14 cellular contexts compared by ENCODE assay signal in the genomic region with DNA sequence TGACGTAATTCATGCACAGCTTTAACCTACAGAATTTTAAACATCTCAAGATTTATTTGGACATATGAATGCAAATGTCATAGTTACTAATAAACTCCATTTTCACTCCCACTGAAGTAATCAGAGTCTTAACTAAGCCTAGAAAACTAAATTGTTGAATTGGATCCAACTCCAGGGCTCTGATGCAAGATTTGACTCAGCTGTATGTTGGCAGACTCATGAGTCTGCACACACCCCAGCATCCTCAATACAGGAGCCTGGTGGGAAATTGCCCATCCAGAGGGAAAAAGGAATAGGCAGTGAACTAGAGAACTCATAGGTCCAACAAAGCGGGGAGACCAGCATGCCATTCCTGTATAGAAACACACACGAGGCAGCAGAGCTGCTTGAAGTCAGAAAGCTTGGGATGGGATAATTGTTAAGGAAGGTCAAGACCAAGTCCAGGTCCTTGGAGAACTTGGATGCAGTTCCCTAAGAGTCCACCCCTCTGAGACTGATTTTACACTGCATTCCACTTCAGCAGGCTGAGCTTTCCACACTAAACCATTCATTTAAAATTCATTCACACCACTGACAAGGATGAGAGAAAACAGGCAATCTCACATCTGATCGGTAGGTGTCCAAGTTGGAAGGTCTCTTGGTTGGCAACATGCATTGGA. TPM values are rescaled to one million over a fixed set of nuclear protein-coding genes. Genes with fewer than 3 reads are reported as not detected.
DNase-seq lines count a peak whose midpoint lies in the region; ATAC-seq, FAIRE-seq and TF ChIP-seq lines count a peak whose summit lies in the region.
"Had no signal": no experiment of that assay in that cellular context is flagged by ENCODE, and none has a peak within 500 bp of the region (broad histone marks: within the 10 kb centered on the region; RNA-seq: fewer than 3 reads in every experiment).

No MANE protein-coding gene starts in this region.

- no peak for FAIRE-seq in RCC 7860 (lab: Jason Lieb, UNC)
- FAIRE-seq: K562, small intestine had no signal

- intact Hi-C loops in sciatic nerve (cut with DNase I), result no loop called here
- intact Hi-C loops in transverse colon (cut with DNase I; ENCODE audit: low total_unique reads), result no loop called here

- no peak overlapping the region for H3K9ac ChIP-seq in adipocyte (ENCODE audit: low read length)

- peaks cover 15% of the 10 kb centered on the region for H3K4me1 ChIP-seq in adipocyte (ENCODE audit: control insufficient read depth, insufficient read depth, low read length)
- H3K4me1 ChIP-seq in transverse colon, result no peaks in the 10 kb centered on the region
- H3K4me1 ChIP-seq: body of pancreas, thyroid gland had no signal

- H3K9me3 ChIP-seq in adipocyte (ENCODE audit: control insufficient read depth, low read length) (no peaks in the 10 kb centered on the region), transverse colon (no peaks in the 10 kb centered on the region)
- H3K9me3 ChIP-seq: body of pancreas, thyroid gland had no signal

- no peak for TF ChIP-seq POLR2A in transverse colon (IDR thresholded peaks at IDR 0.05)

- no peak overlapping the region for H3K27ac ChIP-seq in transverse colon
- H3K27ac ChIP-seq: body of pancreas, thyroid gland had no signal

- H3K4me3 ChIP-seq in adipocyte (ENCODE audit: low read length), result no peak overlapping the region
- H3K4me3 ChIP-seq in foreskin fibroblast (ENCODE audit: low read depth in 1 of 2, low read length in 2 of 2), result no peak overlapping the region
- no peak overlapping the region for H3K4me3 ChIP-seq in transverse colon
- H3K4me3 ChIP-seq: body of pancreas, K562, thyroid gland had no signal

- H3K27me3 ChIP-seq in adipocyte (replicated peaks; ENCODE audit: control insufficient read depth, insufficient read depth, low read length), result no peaks in the 10 kb centered on the region
- H3K27me3 ChIP-seq in transverse colon, result no peaks in the 10 kb centered on the region
- H3K27me3 ChIP-seq: body of pancreas, thyroid gland had no signal

- in situ Hi-C loops in transverse colon (cut with MboI; ENCODE audit: low pct_ligation_motif_present in 1 of 4, low pct_unique_long_range_greater_than_20kb in 1 of 4, low sequenced_read_pairs in 3 of 4), result loop anchor here in 1 of 4 donors (25.0 kb wide), 1 partner anchor 107 kb away; no protein-coding TSS in a partner anchor

- peak; percentile 22 for DNase-seq in GM04504 (ENCODE audit: low read depth)
- DNase-seq in adipocyte (ENCODE audit: low read depth), result peak; percentile 89
- peak; percentile 84 to 94 for DNase-seq in foreskin fibroblast
- no peak for DNase-seq in sciatic nerve (ENCODE audit: low spot score)
- no peak for DNase-seq in germinal center (ENCODE audit: low spot score)
- DNase-seq in transverse colon, result no peak
- DNase-seq in RCC 7860 (ENCODE audit: low spot score), result no peak
- DNase-seq: activated T-cell treated with anti-CD3 and anti-CD28 coated beads, Interleukin-2, amount 50 U/mL, for 4 hours; body of pancreas; NCI-H2029; small intestine; thyroid gland had no signal

- WGBS in transverse colon (ENCODE audit: low coverage in 1 of 2), 2 donors, result 71 to 73% methylated on average over 3 to 4 of the region's 4 CpGs

- ATAC-seq in sciatic nerve (peak; percentile 81), HG03159 (IDR thresholded peaks at IDR 0.05; ENCODE audit: unreplicated experiment) (no peak)
- ATAC-seq: activated T-cell treated with anti-CD3 and anti-CD28 coated beads, Interleukin-2, amount 50 U/mL, for 4 hours; body of pancreas; K562 had no signal

- TF ChIP-seq CTCF in foreskin fibroblast (IDR thresholded peaks at IDR 0.05; ENCODE audit: low read depth, low read length) (no peak), transverse colon (IDR thresholded peaks at IDR 0.05) (no peak)

- H3K36me3 ChIP-seq in adipocyte (ENCODE audit: control insufficient read depth, insufficient read depth, low read length, severe bottlenecking), result peaks cover 6% of the 10 kb centered on the region
- no peaks in the 10 kb centered on the region for H3K36me3 ChIP-seq in transverse colon
- H3K36me3 ChIP-seq: thyroid gland had no signal

- TF ChIP-seq EP300 in transverse colon (IDR thresholded peaks at IDR 0.05; ENCODE audit: low read depth), result no peak

RNA-seq across cellular contexts. Expression of gene TMTC1, which starts 14.5 kb away (rescaled TPM):
- total RNA-seq in sciatic nerve (164 TPM), transverse colon (10 to 100 TPM; 10.2 to 26.9 (median 16.9) TPM)

Comparison
In these comparisons a context has a peak if more than half of its experiments do, and no peak if none do; other contexts are left out.
1. DNase-seq: peak in GM04504 (single experiment), adipocyte (single experiment) and foreskin fibroblast (2 of 2); none in sciatic nerve (single experiment), germinal center (single experiment), transverse colon (single experiment) and RCC 7860 (single experiment).